Comparison of ENCODE assay signal across 26 cellular contexts in the genomic region with DNA sequence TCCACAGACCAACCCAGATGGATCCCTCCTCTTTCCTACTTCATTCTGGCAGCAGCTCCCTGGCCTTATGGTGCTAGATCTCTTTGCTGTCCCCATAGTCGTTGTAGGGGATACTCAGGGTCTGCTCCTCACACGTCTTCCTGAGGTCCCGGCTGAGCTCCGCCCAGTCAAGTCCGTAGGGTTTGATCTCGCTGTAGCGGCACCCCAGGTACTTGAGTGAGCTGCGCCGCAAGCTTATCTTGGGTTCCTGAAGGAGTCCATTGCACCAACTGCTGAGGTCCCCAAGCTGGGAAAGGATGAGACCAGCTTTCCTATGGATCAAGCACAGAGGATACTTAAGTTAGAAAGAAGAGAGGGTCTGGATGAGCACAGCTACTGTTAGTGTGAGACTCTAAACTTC.
"Had no signal": no experiment of that assay in that cellular context is flagged by ENCODE, and none has a peak within 500 bp of the region (broad histone marks: within the 10 kb centered on the region; RNA-seq: fewer than 3 reads in every experiment).

No MANE protein-coding gene starts in this region.

- H3K27ac ChIP-seq: stomach, suprapubic skin, testis, thoracic aorta, thyroid gland, tibial artery, tibial nerve, transverse colon, upper lobe of left lung, upper lobe of right lung, uterus, vagina had no signal

- ATAC-seq: stimulated activated effector memory CD8-positive, alpha-beta T cell treated with anti-CD3 and anti-CD28 coated beads, Interleukin-12 subunit alpha, Interleukin-12 subunit beta, amount 100 ng/mL, for 72 hours; stimulated activated memory B cell treated with anti-CD40 and anti-IgM and Interleukin-4, amounts not matched to agents 10 μg/mL and 1 μg/mL and 100 μg/mL, for 72 hours; stimulated activated naive B cell treated with anti-CD40 and anti-IgM and Interleukin-4, amounts not matched to agents 10 μg/mL and 1 μg/mL and 100 μg/mL, for 72 hours; stimulated activated naive CD8-positive, alpha-beta T cell treated with anti-CD3 and anti-CD28 coated beads, Interleukin-15, amount 100 ng/mL, for 72 hours; stimulated activated naive CD8-positive, alpha-beta T cell treated with anti-CD3 and anti-CD28 coated beads, Interleukin-15, Interleukin-2, amounts not matched to agents 100 U/mL and 50 U/mL, for 24 hours; upper lobe of right lung had no signal

- H3K36me3 ChIP-seq: stomach, suprapubic skin, thoracic aorta, thyroid gland, tibial artery, tibial nerve, transverse colon, upper lobe of left lung, upper lobe of right lung, uterus, vagina had no signal

- FAIRE-seq: urothelium cell line had no signal

- H3K27me3 ChIP-seq: stomach, suprapubic skin, testis, thyroid gland, tibial artery, tibial nerve, transverse colon, upper lobe of left lung, upper lobe of right lung, uterus, vagina had no signal

- DNase-seq: stimulated activated CD4-positive, alpha-beta T cell treated with anti-CD3 and anti-CD28 coated beads, Interleukin-2, amount 100 ng/mL, for 24 hours; stimulated activated CD4-positive, alpha-beta T cell treated with anti-CD3 and anti-CD28 coated beads, Interleukin-2, amount 100 ng/mL, for 48 hours; stimulated activated CD4-positive, alpha-beta T cell treated with anti-CD3 and anti-CD28 coated beads, Interleukin-4, amount 100 ng/mL, for 1 hour; stimulated activated CD4-positive, alpha-beta T cell treated with anti-CD3 and anti-CD28 coated beads, Interleukin-4, amount 100 ng/mL, for 4 hours; stimulated activated CD8-positive, alpha-beta memory T cell treated with anti-CD3 and anti-CD28 coated beads, Interleukin-4, amount 100 ng/mL, for 48 hours; stimulated activated naive B cell treated with anti-CD40 and anti-IgM and Interleukin-4, amounts not matched to agents 10 μg/mL and 1 μg/mL and 100 μg/mL, for 72 hours; stimulated activated naive CD4-positive, alpha-beta T cell; stimulated activated naive CD4-positive, alpha-beta T cell treated with Interleukin-2 at 50 U/mL for 16 hours; stimulated activated naive CD8-positive, alpha-beta T cell treated with anti-CD3 and anti-CD28 coated beads, Interleukin-15, amount 100 ng/mL, for 72 hours; stimulated activated naive CD8-positive, alpha-beta T cell treated with anti-CD3 and anti-CD28 coated beads, Interleukin-15, Interleukin-2, amounts not matched to agents 100 U/mL and 50 U/mL, for 24 hours; stomach; substantia nigra; testis; thyroid gland; tibial artery; transverse colon; upper lobe of left lung; upper lobe of right lung; uterus had no signal

- H3K4me3 ChIP-seq: stomach, suprapubic skin, testis, thoracic aorta, thyroid gland, tibial artery, tibial nerve, transverse colon, upper lobe of left lung, upper lobe of right lung, uterus, vagina had no signal

- H3K9me3 ChIP-seq: stomach, suprapubic skin, testis, thoracic aorta, thyroid gland, tibial artery, tibial nerve, transverse colon, upper lobe of left lung, upper lobe of right lung, uterus, vagina had no signal

- H3K4me1 ChIP-seq: stomach, suprapubic skin, testis, thyroid gland, tibial artery, tibial nerve, transverse colon, upper lobe of left lung, upper lobe of right lung, uterus, vagina had no signal
